1 cellular context compared by ENCODE assay signal in the genomic region with DNA sequence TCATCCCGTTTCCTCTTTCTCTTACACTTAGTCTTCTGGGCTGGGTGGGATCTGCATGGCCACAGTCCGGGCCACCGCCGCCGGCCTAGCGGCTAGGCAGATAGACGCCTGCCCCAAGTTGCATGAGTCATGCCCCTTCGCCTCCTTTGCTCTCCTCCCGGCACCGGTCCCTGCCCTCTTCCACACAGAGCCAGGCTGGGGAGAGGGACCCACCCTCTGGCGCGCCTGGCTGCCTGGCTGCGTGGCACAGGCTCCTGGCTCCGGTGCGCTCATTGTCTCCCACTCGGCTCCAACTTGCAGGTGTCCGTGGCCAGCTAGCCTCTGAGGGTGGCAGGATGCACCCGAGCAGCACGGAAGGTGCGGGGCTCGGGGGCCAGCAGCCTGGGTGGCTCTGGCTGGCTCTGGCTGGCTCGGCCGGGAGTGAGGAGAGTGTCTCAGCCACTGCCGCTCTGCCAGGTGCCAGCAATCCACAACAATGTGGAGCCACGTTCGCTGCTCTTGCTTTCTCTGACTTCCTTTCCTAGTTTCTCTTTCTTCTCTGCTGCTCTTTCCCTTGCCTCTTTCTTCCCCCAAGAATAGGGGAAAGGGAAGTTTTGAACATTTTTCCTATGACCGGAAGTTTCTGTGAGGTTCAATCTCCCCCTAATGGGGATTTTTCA.
TF ChIP-seq lines count a peak whose summit lies in the region.

No MANE protein-coding gene starts in this region.

TF ChIP-seq in GM12878, 131 proteins besides CTCF, POLR2A, EP300 and RAD21:
- TF ChIP-seq, protein P1, sequence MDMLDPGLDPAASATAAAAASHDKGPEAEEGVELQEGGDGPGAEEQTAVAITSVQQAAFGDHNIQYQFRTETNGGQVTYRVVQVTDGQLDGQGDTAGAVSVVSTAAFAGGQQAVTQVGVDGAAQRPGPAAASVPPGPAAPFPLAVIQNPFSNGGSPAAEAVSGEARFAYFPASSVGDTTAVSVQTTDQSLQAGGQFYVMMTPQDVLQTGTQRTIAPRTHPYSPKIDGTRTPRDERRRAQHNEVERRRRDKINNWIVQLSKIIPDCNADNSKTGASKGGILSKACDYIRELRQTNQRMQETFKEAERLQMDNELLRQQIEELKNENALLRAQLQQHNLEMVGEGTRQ (IDR thresholded peaks at IDR 0.05; ENCODE audit: borderline replicate concordance, low read depth, low read length), result no peak
- TF ChIP-seq MYB (IDR thresholded peaks at IDR 0.05; ENCODE audit: borderline replicate concordance, low read depth, low read length), result no peak
